ENCODE assay signal across 9 cellular contexts in the genomic region with DNA sequence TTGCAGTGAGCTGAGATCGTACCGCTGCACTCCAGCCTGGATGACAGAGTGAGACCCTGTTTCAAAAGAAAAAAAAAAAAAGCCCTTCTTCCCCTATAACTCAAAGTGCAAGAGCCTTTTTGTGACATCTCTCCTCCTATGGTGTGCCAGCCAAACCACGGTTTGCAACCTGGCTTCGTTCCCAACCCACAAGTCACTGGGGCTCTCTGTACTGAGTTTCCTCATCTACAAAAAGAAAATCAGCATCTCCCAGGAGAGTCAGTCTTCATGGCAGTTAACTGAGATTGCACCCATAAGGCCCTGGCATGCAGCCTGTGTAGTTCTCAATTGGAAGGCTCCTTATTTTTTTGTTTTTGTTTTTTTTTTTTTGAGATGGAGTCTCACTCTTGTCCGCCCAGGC. TPM values are rescaled to one million over a fixed set of nuclear protein-coding genes. Genes with fewer than 3 reads are reported as not detected.
A peak's percentile ranks its signal among the peaks of the same experiment; 100 is the strongest.
DNase-seq lines count a peak whose midpoint lies in the region; ATAC-seq and TF ChIP-seq lines count a peak whose summit lies in the region.
"Had no signal": no experiment of that assay in that cellular context is flagged by ENCODE, and none has a peak within 500 bp of the region (broad histone marks: within the 10 kb centered on the region; RNA-seq: fewer than 3 reads in every experiment).

No MANE protein-coding gene starts in this region.

- POLR2A ChIA-PET in CD4-positive, alpha-beta T cell (lab: Charles Lee), result no interaction called here
- POLR2A ChIA-PET in T-cell (lab: Charles Lee), result no interaction called here

- H3K27ac Mint-ChIP-seq in CD4-positive, alpha-beta T cell, result peak overlapping the region; percentile 9
- no peak overlapping the region for H3K27ac Mint-ChIP-seq in T-cell

- no peak for TF ChIP-seq POLR2A in gastroesophageal sphincter (IDR thresholded peaks at IDR 0.05)

- H3K36me3 Mint-ChIP-seq in CD4-positive, alpha-beta T cell (ENCODE audit: low read depth), result peaks cover 60% of the 10 kb centered on the region
- peaks cover 26% of the 10 kb centered on the region for H3K36me3 Mint-ChIP-seq in T-cell

- peaks cover 9% of the 10 kb centered on the region for H3K4me1 Mint-ChIP-seq in CD4-positive, alpha-beta T cell (ENCODE audit: low read depth)
- peaks cover 2 to 9% (median 2%) of the 10 kb centered on the region in 3 donors for H3K4me1 Mint-ChIP-seq in T-cell

- H3K27ac ChIP-seq in CD4-positive, alpha-beta T cell (ENCODE audit: low read depth, low read length), result no peak overlapping the region
- H3K27ac ChIP-seq in gastroesophageal sphincter, result no peak overlapping the region
- H3K27ac ChIP-seq: right atrium auricular region had no signal

- no peaks in the 10 kb centered on the region for H3K27me3 Mint-ChIP-seq in CD4-positive, alpha-beta T cell
- H3K27me3 Mint-ChIP-seq in T-cell, result no peaks in the 10 kb centered on the region

- no peak overlapping the region for H3K4me3 Mint-ChIP-seq in CD4-positive, alpha-beta T cell
- peak overlapping the region in 1 of 3 donors; percentile 15 for H3K4me3 Mint-ChIP-seq in T-cell

- WGBS in gastroesophageal sphincter (ENCODE audit: low coverage in 1 of 2), 2 donors, result 73 to 91% methylated on average over 3 to 4 of the region's 5 CpGs

- DNase-seq in CD4-positive, alpha-beta T cell, result no peak
- DNase-seq in HS-5 (ENCODE audit: low read depth) (peak; percentile 8), T-cell (peak in 18 of 34 experiments; percentile 7 to 49 (median 22)), iris pigment epithelial cell (ENCODE audit: low read depth) (peak; percentile 63), OCI-M2 (lab: John Stamatoyannopoulos, UW; ENCODE audit: unreplicated experiment) (no peak)
- DNase-seq: NCI-H2029 had no signal

- no peaks in the 10 kb centered on the region for H3K9me3 ChIP-seq in CD4-positive, alpha-beta T cell (ENCODE audit: control insufficient read depth, low read length)
- H3K9me3 ChIP-seq in gastroesophageal sphincter, result no peaks in the 10 kb centered on the region
- H3K9me3 ChIP-seq: right atrium auricular region had no signal

- H3K36me3 ChIP-seq in gastroesophageal sphincter, result peaks cover 0 to 80% of the 10 kb centered on the region in 2 donors

- ATAC-seq in CD4-positive, alpha-beta T cell (ENCODE audit: poor library complexity), result peak; percentile 59
- ATAC-seq in T-cell (replicated peaks in 1 of 4) (peak in 1 of 4 experiments; percentile 76), gastroesophageal sphincter (no peak), GM21390 (IDR thresholded peaks at IDR 0.05; ENCODE audit: unreplicated experiment) (no peak)

- H3K27me3 ChIP-seq in CD4-positive, alpha-beta T cell (ENCODE audit: control insufficient read depth, insufficient read depth, low read length), result no peaks in the 10 kb centered on the region
- no peaks in the 10 kb centered on the region for H3K27me3 ChIP-seq in gastroesophageal sphincter
- H3K27me3 ChIP-seq: right atrium auricular region had no signal

- H3K4me3 ChIP-seq in gastroesophageal sphincter, result no peak overlapping the region
- H3K4me3 ChIP-seq: right atrium auricular region had no signal

- CTCF ChIA-PET in CD4-positive, alpha-beta T cell (lab: Charles Lee), result no interaction called here
- CTCF ChIA-PET in T-cell (lab: Charles Lee), result no interaction called here

- no peak for TF ChIP-seq CTCF in CD4-positive, alpha-beta T cell (IDR thresholded peaks at IDR 0.05)
- TF ChIP-seq CTCF in gastroesophageal sphincter (IDR thresholded peaks at IDR 0.05), result no peak

- TF ChIP-seq EP300 in gastroesophageal sphincter (IDR thresholded peaks at IDR 0.05), result no peak

- no peaks in the 10 kb centered on the region for H3K9me3 Mint-ChIP-seq in CD4-positive, alpha-beta T cell
- no peaks in the 10 kb centered on the region for H3K9me3 Mint-ChIP-seq in T-cell

- no peaks in the 10 kb centered on the region for H3K4me1 ChIP-seq in gastroesophageal sphincter
- H3K4me1 ChIP-seq: right atrium auricular region had no signal

- intact Hi-C loops in CD4-positive, alpha-beta T cell (cut with DNase I, micrococcal nuclease), result no loop called here

RNA-seq across cellular contexts. Expression of a gene that starts 14.8 kb away (rescaled TPM):
- 10 to 100 TPM; 18.3 to 21.3 TPM for total RNA-seq in CD4-positive, alpha-beta T cell
- total RNA-seq in T-cell (10 to 100 TPM; 26.0 to 35.7 (median 33.1) TPM), gastroesophageal sphincter (10 to 100 TPM; 19.7 to 30.1 (median 26.9) TPM)

RNA-seq across cellular contexts. Expression of a gene that starts 34.0 kb away (rescaled TPM):
- total RNA-seq in CD4-positive, alpha-beta T cell, result 1 to 10 TPM; 8.0 to 8.4 TPM
- total RNA-seq in T-cell (10 to 100 TPM; 15.5 to 30.5 (median 29.1) TPM), gastroesophageal sphincter (10 to 100 TPM; 18.7 to 32.4 (median 26.9) TPM)

RNA-seq across cellular contexts. Expression of a gene that starts 49.9 kb away (rescaled TPM):
- total RNA-seq in CD4-positive, alpha-beta T cell, result under 1 TPM; 0.30 to 0.31 TPM
- total RNA-seq in T-cell (1 to 10 TPM in 4 of 5 donors, under 1 TPM in 1; 0.30 to 1.9 (median 1.3) TPM), gastroesophageal sphincter (10 to 100 TPM; 18.0 to 30.0 (median 28.1) TPM)

Comparison
In these comparisons a context has a peak if more than half of its experiments do, and no peak if none do; other contexts are left out.
1. DNase-seq: peak in HS-5 (single experiment), T-cell (18 of 34) and iris pigment epithelial cell (single experiment); none in CD4-positive, alpha-beta T cell (0 of 10) and OCI-M2 (single experiment).
2. RNA of a gene that starts 49.9 kb away (total RNA-seq): 18.0 to 30.0 TPM in gastroesophageal sphincter; 0.30 to 1.9 TPM in T-cell and 0.30 to 0.31 TPM in CD4-positive, alpha-beta T cell; every median in the first group is over 4 times any median in the second.